ENCODE assay signal across 9 cellular contexts in the genomic region with DNA sequence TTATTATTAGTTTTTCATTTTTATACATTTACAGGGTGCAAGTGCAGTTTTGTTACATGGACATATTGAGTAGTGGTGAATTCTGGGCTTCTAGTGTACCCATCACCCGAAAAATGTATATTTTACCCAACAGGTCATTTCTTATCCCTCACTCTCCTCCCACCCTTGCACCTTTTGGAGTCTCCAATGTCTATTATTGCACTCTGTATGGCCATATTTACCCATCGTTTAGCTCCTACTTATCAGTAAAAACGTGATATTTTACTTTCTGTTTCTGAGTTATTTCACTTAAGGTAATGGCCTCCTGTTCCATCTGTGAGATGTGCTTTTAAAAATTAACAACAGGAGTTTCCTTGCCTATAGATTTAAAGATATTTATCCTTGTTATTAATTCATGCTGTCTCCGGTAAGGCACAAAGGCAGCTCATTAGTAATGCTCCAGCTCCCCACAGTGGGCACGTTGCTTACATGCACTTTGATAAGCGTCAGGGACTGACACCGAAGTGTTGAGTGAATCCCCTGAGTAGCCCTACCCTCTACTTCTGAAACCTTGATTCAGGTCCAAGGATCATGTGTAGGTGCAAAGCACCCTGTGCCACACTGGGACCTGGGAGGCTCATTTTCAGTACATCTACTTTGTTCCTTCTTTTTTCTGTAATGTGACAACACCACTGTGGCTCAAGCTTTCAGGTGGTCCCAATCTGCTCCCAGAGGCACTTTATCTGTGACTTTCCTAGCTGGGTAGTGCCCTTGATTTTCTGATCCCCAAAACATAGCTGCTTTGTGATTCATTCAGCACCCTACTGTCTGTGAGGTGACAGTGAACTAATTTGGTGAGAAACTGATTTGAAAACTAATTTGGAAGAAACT. TPM values are rescaled to one million over a fixed set of nuclear protein-coding genes. Genes with fewer than 3 reads are reported as not detected.
DNase-seq lines count a peak whose midpoint lies in the region; ATAC-seq and TF ChIP-seq lines count a peak whose summit lies in the region.
"Had no signal": no experiment of that assay in that cellular context is flagged by ENCODE, and none has a peak within 500 bp of the region (broad histone marks: within the 10 kb centered on the region; RNA-seq: fewer than 3 reads in every experiment).

No MANE protein-coding gene starts in this region.

- no peak overlapping the region for H3K27ac ChIP-seq in WERI-Rb-1
- no peak overlapping the region for H3K27ac ChIP-seq in fibroblast of lung (ENCODE audit: insufficient read depth, low read length)
- H3K27ac ChIP-seq in ovary: no peak overlapping the region

- no peaks in the 10 kb centered on the region for H3K9me3 ChIP-seq in WERI-Rb-1 (ENCODE audit: severe bottlenecking)
- no peaks in the 10 kb centered on the region for H3K9me3 ChIP-seq in fibroblast of lung (ENCODE audit: control insufficient read depth, insufficient read depth, low read depth, low read length)
- H3K9me3 ChIP-seq in ovary: no peaks in the 10 kb centered on the region

- DNase-seq in BJ (ENCODE audit: low read depth): no peak
- DNase-seq in NCI-H1436 (lab: John Stamatoyannopoulos, UW): peak; percentile 55
- peak; percentile 67 for DNase-seq in WERI-Rb-1
- peak; percentile 23 to 70 for DNase-seq in fibroblast of lung (ENCODE audit: low read depth in 2 of 2)
- DNase-seq in ovary: peak; percentile 30 to 43 (median 31)
- DNase-seq in SKM-1 (lab: John Stamatoyannopoulos, UW; ENCODE audit: unreplicated experiment): no peak

- H3K79me2 ChIP-seq in fibroblast of lung (ENCODE audit: control insufficient read depth, insufficient read depth, low read length): no peaks in the 10 kb centered on the region

- intact Hi-C loops in ovary (cut with DNase I): loop anchor here in 1 of 4 donors (5.0 kb wide), 1 partner anchor 290 kb away; no protein-coding TSS in a partner anchor

- H4K20me1 ChIP-seq in fibroblast of lung (ENCODE audit: control insufficient read depth, extremely low read depth, insufficient read depth, low read length): no peaks in the 10 kb centered on the region

- ATAC-seq in GM18519 (IDR thresholded peaks at IDR 0.05; ENCODE audit: low FRiP score, unreplicated experiment) (peak; percentile 89), HG02885 (IDR thresholded peaks at IDR 0.05; ENCODE audit: poor library complexity, unreplicated experiment) (peak; percentile 94)

- TF ChIP-seq POLR2A in ovary (IDR thresholded peaks at IDR 0.05): no peak

- H3K4me3 ChIP-seq in BJ (ENCODE audit: low read depth, low read length) (no peak overlapping the region), WERI-Rb-1 (ENCODE audit: low read depth, low read length) (no peak overlapping the region), fibroblast of lung (replicated peaks in 1 of 4; ENCODE audit: control extremely low read depth in 1 of 4, insufficient read depth in 1 of 4, low read depth in 3 of 4, low read length in 4 of 4) (no peak overlapping the region), ovary (no peak overlapping the region)

- CTCF ChIA-PET in BJ (lab: Yijun Ruan, JAX): interaction anchor here (0.5 to 2.8 kb wide), 14 partner anchors 8 to 378 kb away, joined by 3 to 17 read pairs (median 4); no protein-coding TSS in a partner anchor

- WGBS in ovary, 3 donors: 3 to 7% (median 7%) methylated on average over 7 of the region's 7 CpGs

- H3K4me1 ChIP-seq in fibroblast of lung (ENCODE audit: control insufficient read depth, extremely low read depth, insufficient read depth, low read length): no peaks in the 10 kb centered on the region
- no peaks in the 10 kb centered on the region for H3K4me1 ChIP-seq in ovary (ENCODE audit: insufficient read depth)

- H2AFZ ChIP-seq in fibroblast of lung (ENCODE audit: low read length): no peak overlapping the region

- TF ChIP-seq CTCF in BJ (IDR thresholded peaks at IDR 0.05; ENCODE audit: insufficient read depth, low read depth, low read length) (peak; percentile 39), WERI-Rb-1 (IDR thresholded peaks at IDR 0.05; ENCODE audit: low read depth, low read length) (peak; percentile 78), fibroblast of lung (conservative IDR thresholded peaks at IDR 0.05 in 1 of 2, IDR thresholded peaks at IDR 0.05 in 1 of 2; ENCODE audit: low read depth in 1 of 2, low read length in 2 of 2) (peak; percentile 36 to 65), ovary (IDR thresholded peaks at IDR 0.05) (peak in 2 of 3 donors; percentile 13 to 49)

- TF ChIP-seq EP300 in ovary (IDR thresholded peaks at IDR 0.05): no peak

- H3K9ac ChIP-seq in fibroblast of lung (ENCODE audit: insufficient read depth, low read length): no peak overlapping the region

- H3K36me3 ChIP-seq in BJ (ENCODE audit: control insufficient read depth, insufficient read depth, low read length): no peaks in the 10 kb centered on the region
- no peaks in the 10 kb centered on the region for H3K36me3 ChIP-seq in WERI-Rb-1
- no peaks in the 10 kb centered on the region for H3K36me3 ChIP-seq in fibroblast of lung (ENCODE audit: control insufficient read depth, insufficient read depth, low read length)
- no peaks in the 10 kb centered on the region for H3K36me3 ChIP-seq in ovary

- POLR2A ChIA-PET in BJ (lab: Charles Lee): no interaction called here

- H3K27me3 ChIP-seq in BJ (ENCODE audit: control insufficient read depth, insufficient read depth, low read length): peaks cover 2% of the 10 kb centered on the region; the same call in 1 of the 2 replicates
- no peaks in the 10 kb centered on the region for H3K27me3 ChIP-seq in WERI-Rb-1 (ENCODE audit: insufficient read depth, low read depth, severe bottlenecking)
- no peaks in the 10 kb centered on the region for H3K27me3 ChIP-seq in fibroblast of lung (ENCODE audit: control insufficient read depth, insufficient read depth, low read length)
- no peaks in the 10 kb centered on the region for H3K27me3 ChIP-seq in ovary

- H3K4me2 ChIP-seq in fibroblast of lung (ENCODE audit: extremely low read depth, insufficient read depth, low read length): no peak overlapping the region

RNA-seq across cellular contexts. Expression of a gene that starts 27.3 kb away (rescaled TPM):
- polyA plus RNA-seq in BJ (2011; rRNA removed) (not detected in 2 replicates), fibroblast of lung (not detected in 2 replicates), ovary (not detected)
- polyA minus RNA-seq in BJ (2011; rRNA and poly(A)+ RNA removed): not detected in 2 replicates
- total RNA-seq in fibroblast of lung (not detected in 2 replicates), ovary (under 1 TPM in 1 of 7 donors, not detected in 6; 0.20 TPM)
- not detected in 2 replicates for polyA plus RNA-seq in fibroblast of lung (2012)
- not detected in 2 replicates for polyA minus RNA-seq in fibroblast of lung (ENCODE audit: low replicate concordance)

RNA-seq across cellular contexts. Expression of a gene that starts 52.8 kb away (rescaled TPM):
- polyA plus RNA-seq in BJ (2011; rRNA removed) (not detected in 2 replicates), fibroblast of lung (not detected in 2 replicates), ovary (not detected)
- polyA minus RNA-seq in BJ (2011; rRNA and poly(A)+ RNA removed): not detected in 2 replicates
- total RNA-seq in fibroblast of lung (not detected in 2 replicates), ovary (not detected)
- polyA plus RNA-seq in fibroblast of lung (2012): not detected in 2 replicates
- polyA minus RNA-seq in fibroblast of lung (ENCODE audit: low replicate concordance): not detected in 2 replicates
- total RNA-seq: skeletal muscle tissue had no signal

Comparison
In these comparisons a context has a peak if more than half of its experiments do, and no peak if none do; other contexts are left out.
1. DNase-seq: peak in NCI-H1436 (single experiment), WERI-Rb-1 (single experiment), fibroblast of lung (2 of 2) and ovary (5 of 5); none in BJ (single experiment) and SKM-1 (single experiment).
2. Peak in every context shown above with its lines, with median percentiles within 50 percentile points of each other: CTCF ChIP-seq.